32 cellular contexts compared by ENCODE assay signal in genomic region chr14:31252865-31253264, GRCh38.
"Had no signal": no experiment of that assay in that cellular context is flagged by ENCODE, and none has a peak within 500 bp of the region (broad histone marks: within the 10 kb centered on the region; RNA-seq: fewer than 3 reads in every experiment).

No MANE protein-coding gene starts in this region.

- H3K4me1 ChIP-seq: ascending aorta, breast epithelium, esophagus muscularis mucosa, gastrocnemius medialis, heart left ventricle had no signal

- H3K36me3 ChIP-seq: ascending aorta, breast epithelium, cardiac muscle cell, esophagus muscularis mucosa, gastrocnemius medialis, heart left ventricle had no signal

- H3K27me3 Mint-ChIP-seq: activated CD4-positive, alpha-beta memory T cell treated with anti-CD3 and anti-CD28 coated beads for 36 hours; activated CD4-positive, alpha-beta T cell treated with anti-CD3 and anti-CD28 coated beads for 36 hours; activated CD4-positive, alpha-beta T cell treated with anti-CD3 and anti-CD28 coated beads, Interleukin-2, amount 10 ng/mL, durations not matched to agents 24 days and 14 days; activated naive CD4-positive, alpha-beta T cell treated with anti-CD3 and anti-CD28 coated beads, Interleukin-2, amount 10 ng/mL, durations not matched to agents 7 days and 5 days; activated T-cell treated with anti-CD3 and anti-CD28 coated beads, Interleukin-2, amount 50 U/mL, for 24 hours; brain; dendritic cell treated with granulocyte-macrophage colony-stimulating factor and Interleukin-4, amounts not matched to agents 40 ng/mL and 50 ng/mL, for 4 days had no signal

- H3K4me3 ChIP-seq: ascending aorta, breast epithelium, cardiac muscle cell, coronary artery, dorsolateral prefrontal cortex, esophagus muscularis mucosa, gastrocnemius medialis, heart left ventricle had no signal

- ATAC-seq: activated CD4-positive, alpha-beta T cell treated with anti-CD3 and anti-CD28 coated beads for 36 hours; activated CD8-positive, alpha-beta T cell treated with anti-CD3 and anti-CD28 coated beads, Interleukin-2, amount 10 ng/mL, durations not matched to agents 7 days and 5 days; activated naive CD4-positive, alpha-beta T cell treated with anti-CD3 and anti-CD28 coated beads, Interleukin-2, amount 50 U/mL, for 72 hours; activated T-cell treated with anti-CD3 and anti-CD28 coated beads, Interleukin-2, amount 50 U/mL, for 72 hours; foreskin keratinocyte; gastrocnemius medialis; heart left ventricle had no signal

- H3K4me3 Mint-ChIP-seq: activated CD4-positive, alpha-beta memory T cell treated with anti-CD3 and anti-CD28 coated beads for 36 hours; activated CD4-positive, alpha-beta T cell treated with anti-CD3 and anti-CD28 coated beads for 36 hours; activated CD4-positive, alpha-beta T cell treated with anti-CD3 and anti-CD28 coated beads, Interleukin-2, amount 10 ng/mL, durations not matched to agents 24 days and 14 days; activated CD8-positive, alpha-beta T cell treated with anti-CD3 and anti-CD28 coated beads, Interleukin-2, amount 10 ng/mL, durations not matched to agents 7 days and 5 days; activated naive CD4-positive, alpha-beta T cell treated with anti-CD3 and anti-CD28 coated beads, Interleukin-2, amount 10 ng/mL, durations not matched to agents 7 days and 5 days; activated naive CD8-positive, alpha-beta T cell treated with anti-CD3 and anti-CD28 coated beads, Interleukin-2, amount 10 ng/mL, durations not matched to agents 7 days and 5 days; activated T-cell treated with anti-CD3 and anti-CD28 coated beads, Interleukin-2, amount 50 U/mL, for 24 hours; activated T-cell treated with anti-CD3 and anti-CD28 coated beads, Interleukin-2, amount 50 U/mL, for 72 hours; brain; dendritic cell treated with granulocyte-macrophage colony-stimulating factor and Interleukin-4, amounts not matched to agents 40 ng/mL and 50 ng/mL, for 4 days; endodermal cell had no signal

- H3K9me3 ChIP-seq: ascending aorta, breast epithelium, esophagus muscularis mucosa, gastrocnemius medialis, heart left ventricle had no signal

- H3K9me3 Mint-ChIP-seq: activated CD4-positive, alpha-beta memory T cell treated with anti-CD3 and anti-CD28 coated beads for 36 hours; activated CD4-positive, alpha-beta T cell treated with anti-CD3 and anti-CD28 coated beads, Interleukin-2, amount 10 ng/mL, durations not matched to agents 24 days and 14 days; activated naive CD4-positive, alpha-beta T cell treated with anti-CD3 and anti-CD28 coated beads, Interleukin-2, amount 10 ng/mL, durations not matched to agents 7 days and 5 days; activated naive CD4-positive, alpha-beta T cell treated with anti-CD3 and anti-CD28 coated beads, Interleukin-2, amount 50 U/mL, for 72 hours; activated naive CD8-positive, alpha-beta T cell treated with anti-CD3 and anti-CD28 coated beads, Interleukin-2, amount 10 ng/mL, durations not matched to agents 7 days and 5 days; activated T-cell treated with anti-CD3 and anti-CD28 coated beads, Interleukin-2, amount 50 U/mL, for 24 hours; activated T-cell treated with anti-CD3 and anti-CD28 coated beads, Interleukin-2, amount 50 U/mL, for 72 hours; dendritic cell treated with granulocyte-macrophage colony-stimulating factor and Interleukin-4, amounts not matched to agents 40 ng/mL and 50 ng/mL, for 4 days had no signal

- H3K27me3 ChIP-seq: ascending aorta, breast epithelium, cardiac muscle cell, dorsolateral prefrontal cortex, esophagus muscularis mucosa, foreskin keratinocyte, gastrocnemius medialis, heart left ventricle had no signal

- H3K4me1 Mint-ChIP-seq: activated CD4-positive, alpha-beta T cell treated with anti-CD3 and anti-CD28 coated beads for 36 hours; activated CD4-positive, alpha-beta T cell treated with anti-CD3 and anti-CD28 coated beads, Interleukin-2, amount 10 ng/mL, durations not matched to agents 24 days and 14 days; activated naive CD4-positive, alpha-beta T cell treated with anti-CD3 and anti-CD28 coated beads, Interleukin-2, amount 10 ng/mL, durations not matched to agents 7 days and 5 days; activated naive CD8-positive, alpha-beta T cell treated with anti-CD3 and anti-CD28 coated beads, Interleukin-2, amount 10 ng/mL, durations not matched to agents 7 days and 5 days; brain; endodermal cell had no signal

- H3K27ac ChIP-seq: ascending aorta, breast epithelium, cardiac muscle cell, coronary artery, dorsolateral prefrontal cortex, esophagus muscularis mucosa, foreskin keratinocyte, gastrocnemius medialis, heart left ventricle had no signal

- DNase-seq: activated CD4-positive, alpha-beta memory T cell treated with anti-CD3 and anti-CD28 coated beads for 36 hours; activated CD4-positive, alpha-beta T cell treated with anti-CD3 and anti-CD28 coated beads for 36 hours; activated CD4-positive, alpha-beta T cell treated with anti-CD3 and anti-CD28 coated beads, Interleukin-2, amount 10 ng/mL, durations not matched to agents 24 days and 14 days; activated CD4-positive, CD25-positive, alpha-beta regulatory T cell; activated CD4-positive, CD25-positive, alpha-beta regulatory T cell treated with anti-CD3 and anti-CD28 coated beads, Interleukin-2, amount 50 U/mL, for 72 hours; activated CD8-positive, alpha-beta memory T cell treated with anti-CD3 and anti-CD28 coated beads, Interleukin-2, amount 50 U/mL, for 48 hours; activated CD8-positive, alpha-beta T cell treated with anti-CD3 and anti-CD28 coated beads, Interleukin-2, amount 10 ng/mL, durations not matched to agents 7 days and 5 days; activated gamma-delta T cell; activated naive CD4-positive, alpha-beta T cell; activated naive CD4-positive, alpha-beta T cell treated with anti-CD3 and anti-CD28 coated beads, Interleukin-2, amount 10 ng/mL, durations not matched to agents 7 days and 5 days; activated naive CD8-positive, alpha-beta T cell treated with anti-CD3 and anti-CD28 coated beads, Interleukin-2, amount 10 ng/mL, durations not matched to agents 7 days and 5 days; activated T-cell treated with anti-CD3 and anti-CD28 coated beads for 4 hours; activated T-cell treated with anti-CD3 and anti-CD28 coated beads, Interleukin-2, amount 50 U/mL, for 24 hours; activated T-cell treated with anti-CD3 and anti-CD28 coated beads, Interleukin-2, amount 50 U/mL, for 72 hours; central memory CD4-positive, alpha-beta T cell; cerebellar nuclear complex; dorsolateral prefrontal cortex; effector memory CD4-positive, alpha-beta T cell; endodermal cell; foreskin keratinocyte; gastrocnemius medialis; glutamatergic neuron; heart left ventricle; T-helper 2 cell had no signal

- H3K27ac Mint-ChIP-seq: activated CD4-positive, alpha-beta memory T cell treated with anti-CD3 and anti-CD28 coated beads for 36 hours; activated CD4-positive, alpha-beta T cell treated with anti-CD3 and anti-CD28 coated beads for 36 hours; activated CD4-positive, alpha-beta T cell treated with anti-CD3 and anti-CD28 coated beads, Interleukin-2, amount 10 ng/mL, durations not matched to agents 24 days and 14 days; activated CD8-positive, alpha-beta T cell treated with anti-CD3 and anti-CD28 coated beads, Interleukin-2, amount 10 ng/mL, durations not matched to agents 7 days and 5 days; activated naive CD4-positive, alpha-beta T cell treated with anti-CD3 and anti-CD28 coated beads, Interleukin-2, amount 10 ng/mL, durations not matched to agents 7 days and 5 days; activated naive CD4-positive, alpha-beta T cell treated with anti-CD3 and anti-CD28 coated beads, Interleukin-2, amount 50 U/mL, for 72 hours; activated naive CD8-positive, alpha-beta T cell treated with anti-CD3 and anti-CD28 coated beads, Interleukin-2, amount 10 ng/mL, durations not matched to agents 7 days and 5 days; activated T-cell treated with anti-CD3 and anti-CD28 coated beads, Interleukin-2, amount 50 U/mL, for 24 hours; activated T-cell treated with anti-CD3 and anti-CD28 coated beads, Interleukin-2, amount 50 U/mL, for 72 hours; brain; dendritic cell treated with granulocyte-macrophage colony-stimulating factor and Interleukin-4, amounts not matched to agents 40 ng/mL and 50 ng/mL, for 4 days; endodermal cell had no signal

- H3K36me3 Mint-ChIP-seq: activated CD4-positive, alpha-beta memory T cell treated with anti-CD3 and anti-CD28 coated beads for 36 hours; activated naive CD4-positive, alpha-beta T cell treated with anti-CD3 and anti-CD28 coated beads, Interleukin-2, amount 10 ng/mL, durations not matched to agents 7 days and 5 days; activated naive CD4-positive, alpha-beta T cell treated with anti-CD3 and anti-CD28 coated beads, Interleukin-2, amount 50 U/mL, for 72 hours; activated naive CD8-positive, alpha-beta T cell treated with anti-CD3 and anti-CD28 coated beads, Interleukin-2, amount 10 ng/mL, durations not matched to agents 7 days and 5 days; brain had no signal
